In the genomic region with DNA sequence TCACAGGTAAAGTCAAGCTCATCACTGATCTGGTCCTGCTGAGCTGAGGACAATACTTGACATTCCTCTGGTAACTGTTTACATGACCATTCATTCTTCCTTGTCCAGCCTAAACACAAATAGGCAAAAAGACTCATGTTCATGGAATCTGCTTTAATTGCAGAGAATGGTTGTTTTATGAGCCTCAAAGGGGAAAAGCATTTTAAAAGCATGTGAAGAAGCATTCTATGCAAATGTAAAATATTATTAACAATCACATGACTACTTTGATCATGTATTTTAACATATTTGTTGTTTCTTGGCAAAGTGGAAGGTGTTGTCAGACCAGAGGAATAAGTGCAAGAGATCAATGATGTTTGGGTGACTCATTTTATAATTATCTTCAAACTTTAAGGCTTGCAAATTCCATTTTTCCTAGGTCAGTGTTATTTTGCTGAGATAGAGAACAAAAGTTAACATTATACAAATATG, we compare ENCODE assay signal across 17 cellular contexts.
DNase-seq lines count a peak whose midpoint lies in the region; ATAC-seq, FAIRE-seq and TF ChIP-seq lines count a peak whose summit lies in the region.
"Had no signal": no experiment of that assay in that cellular context is flagged by ENCODE, and none has a peak within 500 bp of the region (broad histone marks: within the 10 kb centered on the region; RNA-seq: fewer than 3 reads in every experiment).

No MANE protein-coding gene starts in this region.

- H3K4me3 ChIP-seq in HL-60 (replicated peaks; ENCODE audit: insufficient read depth, low read length): no peak overlapping the region
- no peak overlapping the region for H3K4me3 ChIP-seq in bronchial epithelial cell (ENCODE audit: low read depth, low read length)
- H3K4me3 ChIP-seq: body of pancreas, gastrocnemius medialis, HAP-1, transverse colon had no signal

- no peak for FAIRE-seq in bronchial epithelial cell (lab: Jason Lieb, UNC)

- H3K27me3 ChIP-seq in HL-60 (ENCODE audit: insufficient read depth, poor library complexity, severe bottlenecking) (no peaks in the 10 kb centered on the region), bronchial epithelial cell (ENCODE audit: control insufficient read depth, insufficient read depth, low read length) (peaks cover 3% of the 10 kb centered on the region)
- H3K27me3 ChIP-seq: body of pancreas, gastrocnemius medialis, transverse colon had no signal

- no peaks in the 10 kb centered on the region for H3K36me3 ChIP-seq in bronchial epithelial cell (ENCODE audit: control insufficient read depth, insufficient read depth, low read length)
- H3K36me3 ChIP-seq: gastrocnemius medialis, HAP-1, transverse colon had no signal

- no peak for ATAC-seq in HG02938 (IDR thresholded peaks at IDR 0.05; ENCODE audit: unreplicated experiment)
- ATAC-seq in GM21447 (IDR thresholded peaks at IDR 0.05; ENCODE audit: unreplicated experiment): no peak
- ATAC-seq in GM21515 (IDR thresholded peaks at IDR 0.05; ENCODE audit: unreplicated experiment): no peak
- ATAC-seq: body of pancreas; gastrocnemius medialis; stimulated activated memory B cell treated with anti-CD40 and anti-IgM and Interleukin-4, amounts not matched to agents 10 μg/mL and 1 μg/mL and 100 μg/mL, for 72 hours had no signal

- DNase-seq in AG20443 (ENCODE audit: low spot score) (peak; percentile 47), HL-60 (ENCODE audit: low read depth in 1 of 2, low spot score in 1 of 2) (no peak), bronchial epithelial cell (ENCODE audit: low read depth) (peak; percentile 31), kidney glomerular epithelial cell (lab: John Stamatoyannopoulos, UW) (peak; percentile 67), GOT3 (lab: John Stamatoyannopoulos, UW) (no peak)
- DNase-seq: activated effector memory CD4-positive, alpha-beta T cell treated with anti-CD3 and anti-CD28 coated beads, Interleukin-2, amount 50 U/mL, for 16 hours; body of pancreas; gastrocnemius medialis; immature natural killer cell; NCI-H1105 treated with DMSO at 0.1 percent for 48 hours; NCI-H446; transverse colon had no signal

- TF ChIP-seq CTCF in HL-60 (IDR thresholded peaks at IDR 0.05; ENCODE audit: insufficient read depth, low read length) (no peak), bronchial epithelial cell (IDR thresholded peaks at IDR 0.05; ENCODE audit: insufficient read depth, low read length, severe bottlenecking) (no peak)

- H3K27ac ChIP-seq in HL-60 (replicated peaks): peak overlapping the region; percentile 49; the same call in 1 of the 2 replicates
- H3K27ac ChIP-seq: body of pancreas, gastrocnemius medialis, transverse colon had no signal

Comparison
In these comparisons a context has a peak if more than half of its experiments do, and no peak if none do; other contexts are left out.
1. DNase-seq: peak in AG20443 (single experiment), bronchial epithelial cell (single experiment) and kidney glomerular epithelial cell (single experiment); none in HL-60 (0 of 2) and GOT3 (single experiment).